8 cellular contexts compared by ENCODE assay signal in genomic region chr13:76723551-76724232, GRCh38.
A peak's percentile ranks its signal among the peaks of the same experiment; 100 is the strongest.
DNase-seq lines count a peak whose midpoint lies in the region; ATAC-seq and TF ChIP-seq lines count a peak whose summit lies in the region.

No MANE protein-coding gene starts in this region.

- peak; percentile 64 for ATAC-seq in GM21576 (IDR thresholded peaks at IDR 0.05; ENCODE audit: unreplicated experiment)

- H3K4me2 ChIP-seq in skeletal muscle satellite cell (ENCODE audit: low read length): peak overlapping the region; percentile 44

- no peak for TF ChIP-seq POLR2A in thyroid gland (IDR thresholded peaks at IDR 0.05)

- H3K9ac ChIP-seq in skeletal muscle satellite cell (ENCODE audit: low read depth, low read length): peak overlapping the region; percentile 45

- H3K4me3 ChIP-seq in AG04449 (ENCODE audit: low read depth, low read length) (no peak overlapping the region), skeletal muscle satellite cell (ENCODE audit: low read length) (no peak overlapping the region), thyroid gland (replicated peaks in 1 of 3) (no peak overlapping the region)

- CTCF ChIA-PET in AG04449 (lab: Yijun Ruan, JAX): no interaction called here

- intact Hi-C loops in thyroid gland (cut with DNase I): no loop called here

- H3K27ac ChIP-seq in thyroid gland: peak overlapping the region in 1 of 3 donors; percentile 26

- 46 to 65% methylated on average over 5 of the region's 5 CpGs for WGBS in thyroid gland, 2 donors

- POLR2A ChIA-PET in AG04449 (lab: Yijun Ruan, JAX): no interaction called here

- TF ChIP-seq CTCF in AG04449 (IDR thresholded peaks at IDR 0.05; ENCODE audit: insufficient read depth, low read length, missing control alignments) (no peak), thyroid gland (IDR thresholded peaks at IDR 0.05) (no peak)

- no peaks in the 10 kb centered on the region for H3K9me3 ChIP-seq in skeletal muscle satellite cell (replicated peaks; ENCODE audit: low read length)
- no peaks in the 10 kb centered on the region for H3K9me3 ChIP-seq in thyroid gland

- H3K36me3 ChIP-seq in skeletal muscle satellite cell (ENCODE audit: insufficient read depth, low read length): no peaks in the 10 kb centered on the region
- no peaks in the 10 kb centered on the region for H3K36me3 ChIP-seq in thyroid gland

- DNase-seq in AG04449 (ENCODE audit: low read depth, low spot score) (peak; percentile 51), RPMI8226 (peak; percentile 30), glomerular endothelial cell (ENCODE audit: extremely low read depth, low read depth, low spot score) (peak; percentile 98), DMS114 treated with DMSO at 0.1 percent for 48 hours (lab: John Stamatoyannopoulos, UW; ENCODE audit: unreplicated experiment) (no peak), thyroid gland (no peak), NCI-H524 (lab: John Stamatoyannopoulos, UW) (no peak)

- H3K27me3 ChIP-seq in skeletal muscle satellite cell (ENCODE audit: control insufficient read depth, insufficient read depth, low read length): no peaks in the 10 kb centered on the region
- H3K27me3 ChIP-seq in thyroid gland: no peaks in the 10 kb centered on the region

- H3K4me1 ChIP-seq in skeletal muscle satellite cell (ENCODE audit: control insufficient read depth, insufficient read depth, low read length) (peaks cover 31% of the 10 kb centered on the region), thyroid gland (no peaks in the 10 kb centered on the region)

Comparison
In these comparisons a context has a peak if more than half of its experiments do, and no peak if none do; other contexts are left out.
1. DNase-seq: peak in AG04449 (single experiment), RPMI8226 (single experiment) and glomerular endothelial cell (single experiment); none in DMS114 treated with DMSO at 0.1 percent for 48 hours (single experiment), thyroid gland (0 of 2) and NCI-H524 (0 of 2).